In genomic region chr1:108742268-108742667, GRCh38 we compare ENCODE assay signal across 1 cellular context.
TF ChIP-seq lines count a peak whose summit lies in the region.

No MANE protein-coding gene starts in this region.

TF ChIP-seq in HEK293, 187 proteins besides CTCF, POLR2A, EP300 and RAD21 (continued from another document):
- TF ChIP-seq ZNF660 (tag by site-specific recombination; IDR thresholded peaks at IDR 0.05) (no peak), FEZF1 (tag by site-specific recombination; IDR thresholded peaks at IDR 0.05) (no peak), ZNF843 (tag by site-specific recombination; IDR thresholded peaks at IDR 0.05) (no peak), YY2 (tag by site-specific recombination; IDR thresholded peaks at IDR 0.05) (no peak), ZSCAN30 (tag by site-specific recombination; IDR thresholded peaks at IDR 0.05) (no peak), ZBTB48 (tag by site-specific recombination; IDR thresholded peaks at IDR 0.05) (no peak), ZNF157 (tag by site-specific recombination; IDR thresholded peaks at IDR 0.05) (no peak), ZNF146 (tag by site-specific recombination; IDR thresholded peaks at IDR 0.05) (no peak), BCL11A (tag by site-specific recombination; IDR thresholded peaks at IDR 0.05; ENCODE audit: low read depth) (no peak), ZNF621 (tag by site-specific recombination; IDR thresholded peaks at IDR 0.05) (no peak), SCRT1 (tag by site-specific recombination; IDR thresholded peaks at IDR 0.05; ENCODE audit: borderline replicate concordance) (peak; percentile 80; the same call in 1 of the 2 replicates), KLF1 (tag by site-specific recombination; IDR thresholded peaks at IDR 0.05) (no peak), EGR2 (tag by site-specific recombination; IDR thresholded peaks at IDR 0.05; ENCODE audit: low read depth) (0 out of 2 replicates have a peak, but pooled peaks have one; percentile 23), ZNF23 (tag by site-specific recombination; IDR thresholded peaks at IDR 0.05; ENCODE audit: borderline replicate concordance) (no peak), HIC1 (tag by site-specific recombination; IDR thresholded peaks at IDR 0.05) (no peak), ZNF530 (tag by site-specific recombination; IDR thresholded peaks at IDR 0.05; ENCODE audit: low read depth) (no peak), ZNF341 (tag by site-specific recombination; IDR thresholded peaks at IDR 0.05; ENCODE audit: low read depth) (no peak), ZNF239 (tag by site-specific recombination; IDR thresholded peaks at IDR 0.05) (no peak), INSM2 (tag by site-specific recombination; IDR thresholded peaks at IDR 0.05) (no peak), ZNF521 (tag by site-specific recombination; IDR thresholded peaks at IDR 0.05) (no peak)
